In genomic region chr6:24935323-24935722, GRCh38 we compare ENCODE assay signal across 1 cellular context.
TF ChIP-seq lines count a peak whose summit lies in the region.

No MANE protein-coding gene starts in this region.

TF ChIP-seq in GM12878, 131 proteins besides CTCF, POLR2A, EP300 and RAD21 (continued from another document):
- TF ChIP-seq IRF5 (IDR thresholded peaks at IDR 0.05; ENCODE audit: borderline replicate concordance) (no peak), CBFB (IDR thresholded peaks at IDR 0.05; ENCODE audit: low read depth) (no peak), SUZ12 (IDR thresholded peaks at IDR 0.05; ENCODE audit: unreplicated experiment) (no peak), ZNF274 (IDR thresholded peaks at IDR 0.05; ENCODE audit: insufficient read depth, insufficient read length) (no peak), BCL3 (IDR thresholded peaks at IDR 0.05; ENCODE audit: borderline replicate concordance, insufficient read depth, low read depth, low read length, poor library complexity, severe bottlenecking) (no peak)
TF ChIP-seq in GM12878: peak in this region for 0.
